Comparison of ENCODE assay signal across 8 cellular contexts in genomic region chr5:50751064-50751657, GRCh38.
DNase-seq lines count a peak whose midpoint lies in the region; ATAC-seq and FAIRE-seq lines count a peak whose summit lies in the region.

No MANE protein-coding gene starts in this region.

- peak; percentile 47 for FAIRE-seq in frontal cortex (lab: Jason Lieb, UNC)

- peak; percentile 92 for ATAC-seq in GM18868 (IDR thresholded peaks at IDR 0.05; ENCODE audit: unreplicated experiment)
- ATAC-seq in HG03045 (IDR thresholded peaks at IDR 0.05; ENCODE audit: unreplicated experiment), result peak; percentile 92

- peak; percentile 21 for DNase-seq in DMS114 treated with DMSO at 0.1 percent for 48 hours (lab: John Stamatoyannopoulos, UW; ENCODE audit: unreplicated experiment)
- peak; percentile 32 for DNase-seq in NCI-H226
- peak; percentile 11 to 26 for DNase-seq in activated CD4-positive, alpha-beta T cell treated with anti-CD3 and anti-CD28 coated beads, Interleukin-2, amount 50 U/mL, for 4 hours
- DNase-seq in frontal cortex (ENCODE audit: low spot score in 2 of 2), result peak in 1 of 2 donors; percentile 14
- DNase-seq in retina, result peak; percentile 23
- no peak for DNase-seq in caudate nucleus (lab: John Stamatoyannopoulos, UW)

- no peak overlapping the region for H3K27ac ChIP-seq in caudate nucleus (ENCODE audit: low read depth, low read length)

Comparison
In these comparisons a context has a peak if more than half of its experiments do, and no peak if none do; other contexts are left out.
1. DNase-seq: peak in DMS114 treated with DMSO at 0.1 percent for 48 hours (single experiment), NCI-H226 (single experiment), activated CD4-positive, alpha-beta T cell treated with anti-CD3 and anti-CD28 coated beads, Interleukin-2, amount 50 U/mL, for 4 hours (2 of 2) and retina (single experiment); none in caudate nucleus (0 of 61).